8 cellular contexts compared by ENCODE assay signal in the genomic region with DNA sequence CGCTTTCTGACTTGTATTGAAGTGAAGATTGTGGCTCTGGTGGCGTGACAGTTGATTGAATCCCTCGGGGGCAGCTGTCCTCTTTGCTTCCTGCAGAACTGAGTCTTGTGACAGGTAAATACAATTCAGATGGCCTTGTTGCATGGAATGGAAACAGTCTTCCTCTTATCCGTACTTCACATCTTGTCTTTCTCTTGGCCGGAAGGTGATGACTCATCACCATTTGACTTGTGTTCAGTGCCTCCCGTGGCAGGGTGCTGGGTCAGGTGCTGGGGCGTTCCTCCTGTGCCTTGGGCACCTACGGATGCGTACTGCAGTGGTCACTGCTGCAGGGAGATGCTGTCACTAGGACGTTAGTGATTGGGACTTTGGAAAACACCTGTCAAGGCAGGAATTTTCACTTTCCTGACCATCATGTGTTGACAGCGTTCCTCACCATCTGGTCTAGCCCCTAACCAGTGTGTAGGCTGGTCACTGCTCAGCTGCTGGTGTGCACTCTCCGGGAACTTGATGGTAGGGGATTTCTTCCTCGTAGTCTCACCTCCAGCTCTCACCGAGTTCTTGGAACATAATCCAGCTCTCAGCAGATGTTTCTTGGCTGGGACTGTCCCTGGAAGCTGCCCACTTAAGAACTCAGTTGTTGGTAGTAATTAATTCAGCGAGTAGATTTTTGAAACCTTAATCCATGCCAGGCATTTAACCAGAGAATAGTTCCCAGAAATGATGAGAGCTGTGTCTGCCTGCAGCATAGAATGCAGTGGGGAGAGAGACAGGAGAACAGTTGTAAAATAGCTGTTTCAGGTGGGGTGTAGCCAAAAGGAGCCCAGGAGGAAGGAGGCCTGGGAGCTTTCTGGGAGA. TPM values are rescaled to one million over a fixed set of nuclear protein-coding genes. Genes with fewer than 3 reads are reported as not detected.
DNase-seq lines count a peak whose midpoint lies in the region; ATAC-seq, FAIRE-seq and TF ChIP-seq lines count a peak whose summit lies in the region.

No MANE protein-coding gene starts in this region.

- no peak overlapping the region for H2AFZ ChIP-seq in astrocyte (ENCODE audit: low read depth, low read length)

- WGBS in lung, 2 donors, result 53 to 57% methylated on average over 15 of the region's 15 CpGs
- 41% methylated on average over 15 of the region's 15 CpGs for whole genome bisulfite sequencing in suprapubic skin

- H3K9ac ChIP-seq in astrocyte (ENCODE audit: low read length), result no peak overlapping the region

- POLR2A ChIA-PET in GM10248 (lab: Yijun Ruan, JAX), result interaction anchor here (0.8 to 1.1 kb wide), 2 partner anchors 25 to 28 kb away, joined by 3 read pairs; no protein-coding TSS in a partner anchor

- H4K20me1 ChIP-seq in astrocyte (ENCODE audit: insufficient read depth, low read length), result peaks cover 57% of the 10 kb centered on the region

- H3K4me1 ChIP-seq in astrocyte (ENCODE audit: insufficient read depth, low read length), result peaks cover 8% of the 10 kb centered on the region
- peaks cover 0 to 24% of the 10 kb centered on the region in 2 donors for H3K4me1 ChIP-seq in lung (ENCODE audit: control insufficient read depth in 2 of 2, insufficient read depth in 2 of 2, low read length in 2 of 2)
- peaks cover 37% of the 10 kb centered on the region for H3K4me1 ChIP-seq in suprapubic skin

- no peaks in the 10 kb centered on the region for H3K9me3 Mint-ChIP-seq in astrocyte (ENCODE audit: unreplicated experiment)

- peaks cover 12% of the 10 kb centered on the region for H3K4me1 Mint-ChIP-seq in astrocyte (ENCODE audit: low read depth, unreplicated experiment)

- H3K4me3 Mint-ChIP-seq in astrocyte (ENCODE audit: unreplicated experiment), result no peak overlapping the region

- H3K27ac ChIP-seq in astrocyte (ENCODE audit: low read depth, low read length), result no peak overlapping the region
- peak overlapping the region in 1 of 2 donors; percentile 89 for H3K27ac ChIP-seq in lung (ENCODE audit: low read depth in 1 of 2, low read length in 1 of 2)
- peak overlapping the region; percentile 80 for H3K27ac ChIP-seq in suprapubic skin

- CTCF ChIA-PET in GM10248 (lab: Yijun Ruan, JAX), result interaction anchor here (0.6 to 2.5 kb wide), 12 partner anchors 8 to 154 kb away, joined by 3 to 31 read pairs (median 4); a partner anchor contains a TSS

- peak in 1 of 2 donors; percentile 33 for TF ChIP-seq POLR2A in suprapubic skin (IDR thresholded peaks at IDR 0.05)

- no peaks in the 10 kb centered on the region for H3K27me3 Mint-ChIP-seq in astrocyte (ENCODE audit: low read depth, unreplicated experiment)

- no peaks in the 10 kb centered on the region for H3K36me3 Mint-ChIP-seq in astrocyte (ENCODE audit: low read depth, unreplicated experiment)

- peak; percentile 39 for ATAC-seq in HG02642 (IDR thresholded peaks at IDR 0.05; ENCODE audit: poor library complexity, unreplicated experiment)
- ATAC-seq in lung (ENCODE audit: insufficient read depth, low FRiP score), result peak; percentile 36

- H3K27ac Mint-ChIP-seq in astrocyte (ENCODE audit: unreplicated experiment), result no peak overlapping the region

- H3K36me3 ChIP-seq in astrocyte (ENCODE audit: insufficient read depth, low read length) (no peaks in the 10 kb centered on the region), lung (ENCODE audit: control insufficient read depth in 2 of 2, insufficient read depth in 2 of 2, low read length in 2 of 2) (no peaks in the 10 kb centered on the region), suprapubic skin (no peaks in the 10 kb centered on the region)

- DNase-seq in T-helper 2 cell, result peak in 4 of 5 experiments; percentile 36 to 92 (median 50)
- peak; percentile 36 for DNase-seq in astrocyte (ENCODE audit: low read depth)
- peak; percentile 64 for DNase-seq in lung (ENCODE audit: low spot score)
- peak in 1 of 2 donors; percentile 70 for DNase-seq in suprapubic skin (ENCODE audit: low spot score in 2 of 2)
- no peak for DNase-seq in NCI-H146 treated with DMSO at 0.1 percent for 48 hours (lab: John Stamatoyannopoulos, UW; ENCODE audit: unreplicated experiment)
- DNase-seq in GM19238 (ENCODE audit: insufficient read length, low spot score), result no peak
- no peak for DNase-seq in GM10248 (ENCODE audit: extremely low spot score)

- H3K79me2 ChIP-seq in astrocyte (ENCODE audit: insufficient read depth, low read length), result peaks cover 24% of the 10 kb centered on the region

- TF ChIP-seq CTCF in astrocyte (IDR thresholded peaks at IDR 0.05; ENCODE audit: insufficient read depth, low read depth, low read length) (no peak), lung (IDR thresholded peaks at IDR 0.05; ENCODE audit: control extremely low read depth, extremely low read depth) (no peak), suprapubic skin (IDR thresholded peaks at IDR 0.05) (no peak), GM10248 (IDR thresholded peaks at IDR 0.05; ENCODE audit: control extremely low read depth, extremely low read depth, low read depth, missing control alignments) (no peak)

- no peak overlapping the region for H3K4me3 ChIP-seq in astrocyte (ENCODE audit: insufficient read depth, low read depth, low read length)
- H3K4me3 ChIP-seq in lung, result no peak overlapping the region
- no peak overlapping the region for H3K4me3 ChIP-seq in suprapubic skin

- FAIRE-seq in astrocyte (lab: Jason Lieb, UNC), result no peak

- TF ChIP-seq EP300 in suprapubic skin (IDR thresholded peaks at IDR 0.05), result no peak

- H3K9me3 ChIP-seq in astrocyte (ENCODE audit: insufficient read depth, low read depth, low read length) (no peaks in the 10 kb centered on the region), lung (ENCODE audit: control insufficient read depth in 2 of 2, insufficient read depth in 1 of 2, low read length in 1 of 2) (peaks cover 0 to 2% of the 10 kb centered on the region in 2 donors), suprapubic skin (no peaks in the 10 kb centered on the region)

- H3K27me3 ChIP-seq in astrocyte (ENCODE audit: insufficient read depth, low read length), result no peaks in the 10 kb centered on the region
- no peaks in the 10 kb centered on the region for H3K27me3 ChIP-seq in lung (ENCODE audit: control insufficient read depth, insufficient read depth)
- no peaks in the 10 kb centered on the region for H3K27me3 ChIP-seq in suprapubic skin

- peak overlapping the region; percentile 32 for H3K4me2 ChIP-seq in astrocyte (ENCODE audit: low read length)

RNA-seq across cellular contexts. Expression of gene TBC1D14, which starts 7.2 kb away (rescaled TPM):
- total RNA-seq in astrocyte, result 25.8 and 30.4 TPM in 2 replicates
- total RNA-seq in lung, result 10 to 100 TPM; 34.2 to 60.1 TPM
- 10 to 100 TPM; 15.1 to 58.6 TPM for polyA plus RNA-seq in lung
- total RNA-seq in suprapubic skin, result 100 to 1,000 TPM in 2 of 4 donors, 10 to 100 TPM in 2; 55.0 to 111 (median 97.9) TPM

Comparison
In these comparisons a context has a peak if more than half of its experiments do, and no peak if none do; other contexts are left out.
1. DNase-seq: peak in T-helper 2 cell (4 of 5), astrocyte (single experiment) and lung (single experiment); none in NCI-H146 treated with DMSO at 0.1 percent for 48 hours (single experiment), GM19238 (single experiment) and GM10248 (single experiment).